In genomic region chr1:235047331-235047871, GRCh38 we compare ENCODE assay signal across 10 cellular contexts.
DNase-seq lines count a peak whose midpoint lies in the region; ATAC-seq, FAIRE-seq and TF ChIP-seq lines count a peak whose summit lies in the region.
"Had no signal": no experiment of that assay in that cellular context is flagged by ENCODE, and none has a peak within 500 bp of the region (broad histone marks: within the 10 kb centered on the region; RNA-seq: fewer than 3 reads in every experiment).

No MANE protein-coding gene starts in this region.

- ATAC-seq in A549 (peak in 1 of 2 experiments; percentile 50; a peak in 3 of 6 replicates), HG03432 (IDR thresholded peaks at IDR 0.05; ENCODE audit: unreplicated experiment) (no peak)

- H3K4me3 ChIP-seq in A549 (no peak overlapping the region), Loucy (ENCODE audit: low read length, poor library complexity, severe bottlenecking) (no peak overlapping the region), neuronal stem cell (ENCODE audit: low read length in 2 of 2) (peak overlapping the region in 1 of 2 donors; percentile 45)

- H2BK120ac ChIP-seq in neuronal stem cell (ENCODE audit: low read depth, low read length) = peak overlapping the region; percentile 16

- POLR2A ChIA-PET in A549 (lab: Yijun Ruan, JAX) = no interaction called here

- H3K9me3 ChIP-seq in A549 (no peaks in the 10 kb centered on the region), Loucy (ENCODE audit: insufficient read depth, low read depth, low read length) (no peaks in the 10 kb centered on the region), neuronal stem cell (replicated peaks in 1 of 2; ENCODE audit: control insufficient read depth in 2 of 2, insufficient read depth in 1 of 2, low read depth in 1 of 2, low read length in 2 of 2) (no peaks in the 10 kb centered on the region)

- CTCF ChIA-PET in A549 (lab: Yijun Ruan, JAX) = interaction anchor here (0.6 to 1.6 kb wide), 5 partner anchors 9 to 121 kb away, joined by 3 to 4 read pairs (median 3); no protein-coding TSS in a partner anchor

- 87% methylated on average over 5 of the region's 6 CpGs for WGBS in A549 (ENCODE audit: missing lambda C conversion rate)
- WGBS in neuronal stem cell (ENCODE audit: extremely low coverage in 2 of 2, insufficient read length in 2 of 2, insufficient replicate concordance in 1 of 2), 2 donors = no CpG with 5 or more reads among the region's 6 CpGs

- H3K9me2 ChIP-seq in Loucy (replicated peaks; ENCODE audit: low read depth, low read length) = no peaks in the 10 kb centered on the region

- peak overlapping the region; percentile 14 for H3K23ac ChIP-seq in neuronal stem cell (ENCODE audit: low read depth, low read length, poor library complexity)

- no peaks in the 10 kb centered on the region for H3F3A ChIP-seq in Loucy (ENCODE audit: low read depth)

- H2AFZ ChIP-seq in Loucy (ENCODE audit: low read length) (peak overlapping the region; percentile 48; the same call in 1 of the 2 replicates), neuronal stem cell (ENCODE audit: low read length) (peak overlapping the region; percentile 79)

- H2AK5ac ChIP-seq in neuronal stem cell (ENCODE audit: low read depth, low read length) = peak overlapping the region; percentile 66

- TF ChIP-seq CTCF in A549 (IDR thresholded peaks at IDR 0.05) = no peak
- TF ChIP-seq CTCF in Loucy (conservative IDR thresholded peaks at IDR 0.05; ENCODE audit: low read length) = no peak

- FAIRE-seq in A549 (lab: Jason Lieb, UNC) = no peak

- H3K14ac ChIP-seq in neuronal stem cell (ENCODE audit: low read length) = peak overlapping the region; percentile 87

- H2BK5ac ChIP-seq in neuronal stem cell (ENCODE audit: low read length) = no peak overlapping the region

- H3K79me2 ChIP-seq in Loucy (ENCODE audit: insufficient read depth, low read length) = no peaks in the 10 kb centered on the region

- no peak for TF ChIP-seq RAD21 in A549 (conservative IDR thresholded peaks at IDR 0.05 in 1 of 2, IDR thresholded peaks at IDR 0.05 in 1 of 2)

- peak overlapping the region; percentile 65 for H2BK12ac ChIP-seq in neuronal stem cell (ENCODE audit: low read length)

- H4K8ac ChIP-seq in neuronal stem cell (ENCODE audit: low read depth, low read length) = no peak overlapping the region

- DNase-seq in A549 (ENCODE audit: low read depth in 1 of 2, low spot score in 1 of 2) (no peak), caudate nucleus (lab: John Stamatoyannopoulos, UW) (no peak), neuronal stem cell (ENCODE audit: low spot score) (no peak), amniotic stem cell (lab: John Stamatoyannopoulos, UW) (no peak), epidermal melanocyte (ENCODE audit: insufficient read length, low spot score) (no peak), SHP77 (lab: John Stamatoyannopoulos, UW) (no peak)
- DNase-seq: COR-L47, NCI-H146 had no signal

- H2BK15ac ChIP-seq in neuronal stem cell (ENCODE audit: low read length) = peak overlapping the region; percentile 21

- no peak for TF ChIP-seq EP300 in A549 (IDR thresholded peaks at IDR 0.05)

- peak overlapping the region; percentile 74 to 77 for H3K27ac ChIP-seq in A549
- H3K27ac ChIP-seq in caudate nucleus (ENCODE audit: low read depth, low read length) = peak overlapping the region; percentile 22
- no peak overlapping the region for H3K27ac ChIP-seq in neuronal stem cell (replicated peaks; ENCODE audit: low read length)

- H3K4me1 ChIP-seq in A549 (peaks cover 13% of the 10 kb centered on the region), Loucy (ENCODE audit: insufficient read depth, low read length, poor library complexity, severe bottlenecking) (peaks cover 18% of the 10 kb centered on the region), neuronal stem cell (ENCODE audit: control insufficient read depth in 2 of 2, insufficient read depth in 1 of 2, low read depth in 1 of 2, low read length in 2 of 2) (peaks cover 3 to 7% of the 10 kb centered on the region in 2 donors)

- no peaks in the 10 kb centered on the region for H3K79me1 ChIP-seq in neuronal stem cell (ENCODE audit: low read depth, low read length)

- H4K91ac ChIP-seq in neuronal stem cell (ENCODE audit: low read depth, low read length, poor library complexity) = no peak overlapping the region

- no peak for TF ChIP-seq POLR2A in A549 (IDR thresholded peaks at IDR 0.05; ENCODE audit: low read length)

- H3K36me3 ChIP-seq in Loucy (ENCODE audit: insufficient read depth, low read length) (no peaks in the 10 kb centered on the region), neuronal stem cell (replicated peaks in 1 of 2; ENCODE audit: control insufficient read depth in 2 of 2, insufficient read depth in 2 of 2, low read length in 2 of 2) (no peaks in the 10 kb centered on the region)

- H3K9ac ChIP-seq in Loucy (ENCODE audit: low read depth, low read length, poor library complexity, severe bottlenecking) (no peak overlapping the region), neuronal stem cell (ENCODE audit: low read depth, low read length, poor library complexity) (peak overlapping the region; percentile 47)

- H3K4me2 ChIP-seq in A549 (peak overlapping the region; percentile 53), Loucy (ENCODE audit: low read depth, low read length, poor library complexity, severe bottlenecking) (no peak overlapping the region), neuronal stem cell (ENCODE audit: insufficient read depth, low read length, poor library complexity, severe bottlenecking) (no peak overlapping the region)

- H4K20me1 ChIP-seq in Loucy (ENCODE audit: insufficient read depth, low read length, poor library complexity, severe bottlenecking) = no peaks in the 10 kb centered on the region

- H3K18ac ChIP-seq in neuronal stem cell (ENCODE audit: low read length) = peak overlapping the region; percentile 24

- H3K4ac ChIP-seq in neuronal stem cell (ENCODE audit: low read length) = peak overlapping the region; percentile 1

- H3K27me3 ChIP-seq in Loucy (ENCODE audit: insufficient read depth, low read length, poor library complexity, severe bottlenecking) (no peaks in the 10 kb centered on the region), neuronal stem cell (ENCODE audit: control insufficient read depth in 3 of 3, insufficient read depth in 3 of 3, low read depth in 1 of 3, low read length in 3 of 3) (no peaks in the 10 kb centered on the region)

TF ChIP-seq in A549, 52 proteins besides CTCF, POLR2A, EP300 and RAD21:
- TF ChIP-seq RNF2 (IDR thresholded peaks at IDR 0.05; ENCODE audit: borderline replicate concordance, low read depth) (no peak), ESRRA (IDR thresholded peaks at IDR 0.05; ENCODE audit: borderline replicate concordance, low read length) (no peak), KDM1A (IDR thresholded peaks at IDR 0.05; ENCODE audit: low read depth) (no peak)
